ENCODE assay signal across 15 cellular contexts in the genomic region with DNA sequence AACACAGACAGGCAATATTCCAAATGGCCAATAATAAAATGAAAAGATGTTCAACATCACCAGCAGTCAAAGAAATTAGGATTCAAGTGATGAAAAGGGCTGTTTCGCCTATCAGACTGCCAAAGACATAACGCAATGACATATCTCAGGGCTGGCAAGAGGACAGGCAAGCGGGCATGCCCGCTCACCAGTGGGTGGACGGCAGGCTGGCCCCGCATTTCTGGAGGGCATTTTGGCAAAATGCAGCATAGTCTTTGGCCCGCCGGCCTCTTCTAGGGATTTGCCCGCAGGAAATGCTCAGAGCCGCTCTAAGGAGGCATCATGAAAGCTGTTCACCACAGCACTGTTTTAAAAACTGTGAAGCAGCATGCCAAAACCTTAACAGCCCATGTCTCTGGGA. TPM values are rescaled to one million over a fixed set of nuclear protein-coding genes. Genes with fewer than 3 reads are reported as not detected.
DNase-seq lines count a peak whose midpoint lies in the region; ATAC-seq and TF ChIP-seq lines count a peak whose summit lies in the region.
"Had no signal": no experiment of that assay in that cellular context is flagged by ENCODE, and none has a peak within 500 bp of the region (broad histone marks: within the 10 kb centered on the region; RNA-seq: fewer than 3 reads in every experiment).

No MANE protein-coding gene starts in this region.

- no peak for ATAC-seq in activated T-cell treated with anti-CD3 and anti-CD28 coated beads, Interleukin-2, amount 50 U/mL, for 4 hours
- ATAC-seq in PC-3 (no peak), HG02759 (IDR thresholded peaks at IDR 0.05; ENCODE audit: unreplicated experiment) (no peak)
- ATAC-seq in effector memory CD8-positive, alpha-beta T cell (replicated peaks): no peak

- TSS peak; percentile 41 for BruUV-seq in PC-3 (replicated peaks; lab: Mats Ljungman, UMichigan)

- H3K36me3 ChIP-seq in PC-3 (ENCODE audit: low read depth, low read length): no peaks in the 10 kb centered on the region
- H3K36me3 ChIP-seq: prostate gland had no signal

- H3K27me3 Mint-ChIP-seq in activated T-cell treated with anti-CD3 and anti-CD28 coated beads, Interleukin-2, amount 50 U/mL, for 4 hours (ENCODE audit: low read depth): peaks cover 56% of the 10 kb centered on the region
- H3K27me3 Mint-ChIP-seq in effector memory CD8-positive, alpha-beta T cell: peaks cover 30 to 51% of the 10 kb centered on the region in 2 donors
- H3K27me3 Mint-ChIP-seq in osteocyte (ENCODE audit: unreplicated experiment): no peaks in the 10 kb centered on the region

- DNase-seq in activated T-cell treated with anti-CD3 and anti-CD28 coated beads, Interleukin-2, amount 50 U/mL, for 4 hours: no peak
- no peak for DNase-seq in activated T-cell treated with anti-CD3 and anti-CD28 coated beads for 4 hours
- DNase-seq in PC-3: no peak
- no peak for DNase-seq in effector memory CD8-positive, alpha-beta T cell
- DNase-seq in osteocyte (ENCODE audit: extremely low spot score, unreplicated experiment): no peak
- DNase-seq in NCI-H1930 (lab: John Stamatoyannopoulos, UW): no peak
- no peak for DNase-seq in stimulated activated naive CD4-positive, alpha-beta T cell (lab: John Stamatoyannopoulos, UW)
- DNase-seq: MV-4-11; stimulated activated CD8-positive, alpha-beta memory T cell treated with anti-CD3 and anti-CD28 coated beads, Interleukin-4, amount 100 ng/mL, for 48 hours had no signal

- no peak overlapping the region; the same call in 1 of the 2 replicates for H3K4me3 ChIP-seq in PC-3 (ENCODE audit: low read length)

- H3K9me2 ChIP-seq in PC-3 (replicated peaks; ENCODE audit: low read length): no peaks in the 10 kb centered on the region

- H3K27me3 ChIP-seq in PC-3 (ENCODE audit: low read length): no peaks in the 10 kb centered on the region

- TF ChIP-seq CTCF in PC-3 (conservative IDR thresholded peaks at IDR 0.05; ENCODE audit: low read depth, low read length): no peak
- no peak for TF ChIP-seq CTCF in osteocyte (IDR thresholded peaks at IDR 0.05)

- POLR2A ChIA-PET in PC-3 (lab: Charles Lee; ENCODE audit: unreplicated experiment): no interaction called here

- H3K9me3 ChIP-seq in PC-3 (ENCODE audit: low read length): no peaks in the 10 kb centered on the region
- H3K9me3 ChIP-seq: prostate gland had no signal

- no peaks in the 10 kb centered on the region for H3K9me3 Mint-ChIP-seq in activated T-cell treated with anti-CD3 and anti-CD28 coated beads, Interleukin-2, amount 50 U/mL, for 4 hours
- no peaks in the 10 kb centered on the region for H3K9me3 Mint-ChIP-seq in effector memory CD8-positive, alpha-beta T cell
- no peaks in the 10 kb centered on the region for H3K9me3 Mint-ChIP-seq in osteocyte (ENCODE audit: unreplicated experiment)

- H3K79me2 ChIP-seq in PC-3 (ENCODE audit: low read length): peaks cover 60% of the 10 kb centered on the region

- no peaks in the 10 kb centered on the region for H4K20me1 ChIP-seq in PC-3 (ENCODE audit: low read length)

- 0 out of 2 replicates have a peak, but pooled peaks cover 7% of the 10 kb centered on the region for H3K4me1 ChIP-seq in PC-3 (ENCODE audit: insufficient read depth, low read length)

- peaks cover 6% of the 10 kb centered on the region for H3K4me1 Mint-ChIP-seq in activated T-cell treated with anti-CD3 and anti-CD28 coated beads, Interleukin-2, amount 50 U/mL, for 4 hours (ENCODE audit: low read depth)
- peaks cover 3 to 4% of the 10 kb centered on the region in 2 donors for H3K4me1 Mint-ChIP-seq in effector memory CD8-positive, alpha-beta T cell (ENCODE audit: low read depth in 2 of 2)
- H3K4me1 Mint-ChIP-seq in osteocyte (ENCODE audit: unreplicated experiment): peaks cover 10% of the 10 kb centered on the region

- no peak overlapping the region for H3K9ac ChIP-seq in PC-3 (ENCODE audit: low read length)

- H3K27ac ChIP-seq in PC-3 (ENCODE audit: low read length): no peak overlapping the region

- H3K4me3 Mint-ChIP-seq in activated T-cell treated with anti-CD3 and anti-CD28 coated beads, Interleukin-2, amount 50 U/mL, for 4 hours: peak overlapping the region; percentile 88
- peak overlapping the region; percentile 90 to 92 for H3K4me3 Mint-ChIP-seq in effector memory CD8-positive, alpha-beta T cell
- H3K4me3 Mint-ChIP-seq in osteocyte (ENCODE audit: unreplicated experiment): peak overlapping the region; percentile 88

- H3K36me3 Mint-ChIP-seq in activated T-cell treated with anti-CD3 and anti-CD28 coated beads, Interleukin-2, amount 50 U/mL, for 4 hours (ENCODE audit: insufficient read depth): no peaks in the 10 kb centered on the region
- H3K36me3 Mint-ChIP-seq in effector memory CD8-positive, alpha-beta T cell (ENCODE audit: insufficient read depth): no peaks in the 10 kb centered on the region
- no peaks in the 10 kb centered on the region for H3K36me3 Mint-ChIP-seq in osteocyte (ENCODE audit: unreplicated experiment)

- CTCF ChIA-PET in PC-3 (lab: Charles Lee): no interaction called here

- intact Hi-C loops in PC-3 (cut with micrococcal nuclease): no loop called here

- peak overlapping the region; percentile 67; the same call in 1 of the 2 replicates for H2AFZ ChIP-seq in PC-3 (ENCODE audit: low read length)

- H3K4me2 ChIP-seq in PC-3 (ENCODE audit: low read length): peak overlapping the region; percentile 82; the same call in 1 of the 2 replicates

- no peaks in the 10 kb centered on the region for H3F3A ChIP-seq in PC-3 (ENCODE audit: low read length, unreplicated experiment)

- H3K27ac Mint-ChIP-seq in effector memory CD8-positive, alpha-beta T cell: no peak overlapping the region
- no peak overlapping the region for H3K27ac Mint-ChIP-seq in osteocyte (ENCODE audit: unreplicated experiment)

RNA-seq across cellular contexts. Expression of a gene that starts 1.4 kb away (rescaled TPM):
- 1 to 10 TPM in 2 of 3 donors, under 1 TPM in 1; 0.94 to 2.4 (median 1.2) TPM for total RNA-seq in activated T-cell treated with anti-CD3 and anti-CD28 coated beads, Interleukin-2, amount 50 U/mL, for 4 hours
- total RNA-seq in PC-3 (2014; rRNA removed) (22.6 and 30.6 TPM in 2 replicates), osteocyte (19.5 and 21.1 TPM in 2 replicates)

RNA-seq across cellular contexts. Expression of a gene that starts 22.3 kb away (rescaled TPM):
- 100 to 1,000 TPM in 1 of 3 donors, 10 to 100 TPM in 2; 85.3 to 110 (median 85.7) TPM for total RNA-seq in activated T-cell treated with anti-CD3 and anti-CD28 coated beads, Interleukin-2, amount 50 U/mL, for 4 hours
- 62.4 and 73.4 TPM in 2 replicates for total RNA-seq in PC-3 (2014; rRNA removed)
- 33.4 and 35.6 TPM in 2 replicates for total RNA-seq in osteocyte

RNA-seq across cellular contexts. Expression of a gene that starts 43.0 kb away (rescaled TPM):
- total RNA-seq in activated T-cell treated with anti-CD3 and anti-CD28 coated beads, Interleukin-2, amount 50 U/mL, for 4 hours: not detected
- total RNA-seq in PC-3 (2014; rRNA removed): not detected in 2 replicates
- total RNA-seq in osteocyte: not detected in 2 replicates
- total RNA-seq: bronchial epithelial cell, Daoy, epithelial cell of proximal tubule, lung, prostate gland had no signal
